ENCODE assay signal across 15 cellular contexts in genomic region chr13:73138276-73138950, GRCh38.
DNase-seq lines count a peak whose midpoint lies in the region; ATAC-seq and TF ChIP-seq lines count a peak whose summit lies in the region.
"Had no signal": no experiment of that assay in that cellular context is flagged by ENCODE, and none has a peak within 500 bp of the region (broad histone marks: within the 10 kb centered on the region; RNA-seq: fewer than 3 reads in every experiment).

No MANE protein-coding gene starts in this region.

- no peaks in the 10 kb centered on the region for H4K20me1 ChIP-seq in OCI-LY7 (ENCODE audit: insufficient read depth, low read length)

- no peak overlapping the region for H3K4me2 ChIP-seq in OCI-LY7 (ENCODE audit: low read length)

- H3K4me1 ChIP-seq in left lung (no peaks in the 10 kb centered on the region), OCI-LY7 (ENCODE audit: insufficient read depth, low read length, poor library complexity, severe bottlenecking) (no peaks in the 10 kb centered on the region)

- intact Hi-C loops in left lung (cut with DNase I) (no loop called here), OCI-LY7 (cut with micrococcal nuclease; ENCODE audit: unreplicated experiment) (no loop called here)

- no peak for TF ChIP-seq CTCF in left lung (IDR thresholded peaks at IDR 0.05)
- TF ChIP-seq CTCF in OCI-LY7 (conservative IDR thresholded peaks at IDR 0.05; ENCODE audit: low read length) = no peak

- no peak overlapping the region for H2AFZ ChIP-seq in OCI-LY7 (ENCODE audit: low read length)

- POLR2A ChIA-PET in OCI-LY7 (lab: Charles Lee) = no interaction called here

- no peaks in the 10 kb centered on the region for H3K27me3 ChIP-seq in left lung

- no peaks in the 10 kb centered on the region for H3K79me2 ChIP-seq in OCI-LY7 (ENCODE audit: insufficient read depth, low read depth, low read length)

- ATAC-seq in left lung = peak; percentile 56
- ATAC-seq in activated T-helper 17 cell treated with anti-CD3 and anti-CD28 coated beads, Interleukin-2, amount 50 U/mL, for 72 hours (replicated peaks) = no peak
- ATAC-seq in SK-N-SH treated with all-trans-retinoic acid at 6 μM for 48 hours = no peak
- ATAC-seq: naive thymus-derived CD4-positive, alpha-beta T cell; stimulated activated memory B cell treated with anti-CD40 and anti-IgM and Interleukin-4, amounts not matched to agents 10 μg/mL and 1 μg/mL and 100 μg/mL, for 72 hours had no signal

- no peaks in the 10 kb centered on the region for H3K36me3 ChIP-seq in left lung
- H3K36me3 ChIP-seq in OCI-LY7 (ENCODE audit: insufficient read depth, low read length) = no peaks in the 10 kb centered on the region
- H3K36me3 ChIP-seq: WERI-Rb-1 had no signal

- H3K9me3 Mint-ChIP-seq in activated T-helper 17 cell treated with anti-CD3 and anti-CD28 coated beads, Interleukin-2, amount 50 U/mL, for 72 hours = no peaks in the 10 kb centered on the region
- H3K9me3 Mint-ChIP-seq in activated naive CD8-positive, alpha-beta T cell treated with anti-CD3 and anti-CD28 coated beads for 36 hours = peaks cover 2% of the 10 kb centered on the region
- H3K9me3 Mint-ChIP-seq: naive thymus-derived CD4-positive, alpha-beta T cell; stimulated activated memory B cell treated with anti-CD40 and anti-IgM and Interleukin-4, amounts not matched to agents 10 μg/mL and 1 μg/mL and 100 μg/mL, for 72 hours had no signal

- peak; percentile 15 for DNase-seq in NCI-H2196 treated with DMSO at 0.1 percent for 48 hours (lab: John Stamatoyannopoulos, UW; ENCODE audit: unreplicated experiment)
- DNase-seq in NCI-H2196 (lab: John Stamatoyannopoulos, UW; ENCODE audit: unreplicated experiment) = no peak
- peak; percentile 47 for DNase-seq in amniotic epithelial cell (ENCODE audit: low read depth)
- DNase-seq in left lung = peak in 1 of 2 donors; percentile 34
- DNase-seq in OCI-LY7 (ENCODE audit: low spot score) = no peak
- DNase-seq in activated naive CD8-positive, alpha-beta T cell treated with anti-CD3 and anti-CD28 coated beads for 36 hours = no peak
- DNase-seq: activated effector memory CD4-positive, alpha-beta T cell treated with anti-CD3 and anti-CD28 coated beads, Interleukin-2, amount 50 U/mL, for 16 hours; hippocampal formation; naive thymus-derived CD4-positive, alpha-beta T cell; NCI-H2171 treated with DMSO at 0.1 percent for 48 hours; WERI-Rb-1 had no signal

- H3K4me3 ChIP-seq in left lung (no peak overlapping the region), OCI-LY7 (ENCODE audit: low read depth, low read length, poor library complexity, severe bottlenecking) (no peak overlapping the region)

- CTCF ChIA-PET in OCI-LY7 (lab: Charles Lee; ENCODE audit: unreplicated experiment) = no interaction called here

- H3K27me3 Mint-ChIP-seq in activated T-helper 17 cell treated with anti-CD3 and anti-CD28 coated beads, Interleukin-2, amount 50 U/mL, for 72 hours = peaks cover 8% of the 10 kb centered on the region
- H3K27me3 Mint-ChIP-seq in activated naive CD8-positive, alpha-beta T cell treated with anti-CD3 and anti-CD28 coated beads for 36 hours = no peaks in the 10 kb centered on the region
- H3K27me3 Mint-ChIP-seq: naive thymus-derived CD4-positive, alpha-beta T cell; stimulated activated memory B cell treated with anti-CD40 and anti-IgM and Interleukin-4, amounts not matched to agents 10 μg/mL and 1 μg/mL and 100 μg/mL, for 72 hours had no signal

- no peaks in the 10 kb centered on the region for H3K36me3 Mint-ChIP-seq in activated T-helper 17 cell treated with anti-CD3 and anti-CD28 coated beads, Interleukin-2, amount 50 U/mL, for 72 hours (ENCODE audit: low read depth)
- no peaks in the 10 kb centered on the region for H3K36me3 Mint-ChIP-seq in activated naive CD8-positive, alpha-beta T cell treated with anti-CD3 and anti-CD28 coated beads for 36 hours
- H3K36me3 Mint-ChIP-seq: naive thymus-derived CD4-positive, alpha-beta T cell; stimulated activated memory B cell treated with anti-CD40 and anti-IgM and Interleukin-4, amounts not matched to agents 10 μg/mL and 1 μg/mL and 100 μg/mL, for 72 hours had no signal

- no TSS peak for BruUV-seq in OCI-LY7 (replicated peaks; lab: Mats Ljungman, UMichigan)

- H3K27ac ChIP-seq in left lung (peak overlapping the region; percentile 50 to 66), OCI-LY7 (ENCODE audit: low read depth, low read length, poor library complexity, severe bottlenecking) (no peak overlapping the region)
- H3K27ac ChIP-seq: HL-60, WERI-Rb-1 had no signal

- no peak overlapping the region for H3K27ac Mint-ChIP-seq in activated T-helper 17 cell treated with anti-CD3 and anti-CD28 coated beads, Interleukin-2, amount 50 U/mL, for 72 hours
- H3K27ac Mint-ChIP-seq in activated naive CD8-positive, alpha-beta T cell treated with anti-CD3 and anti-CD28 coated beads for 36 hours = no peak overlapping the region
- H3K27ac Mint-ChIP-seq: naive thymus-derived CD4-positive, alpha-beta T cell; stimulated activated memory B cell treated with anti-CD40 and anti-IgM and Interleukin-4, amounts not matched to agents 10 μg/mL and 1 μg/mL and 100 μg/mL, for 72 hours had no signal

- H3K9me2 ChIP-seq in OCI-LY7 (ENCODE audit: insufficient read depth, low read length) = no peaks in the 10 kb centered on the region

- no peaks in the 10 kb centered on the region for H3K4me1 Mint-ChIP-seq in activated T-helper 17 cell treated with anti-CD3 and anti-CD28 coated beads, Interleukin-2, amount 50 U/mL, for 72 hours
- no peaks in the 10 kb centered on the region for H3K4me1 Mint-ChIP-seq in activated naive CD8-positive, alpha-beta T cell treated with anti-CD3 and anti-CD28 coated beads for 36 hours
- H3K4me1 Mint-ChIP-seq: naive thymus-derived CD4-positive, alpha-beta T cell; stimulated activated memory B cell treated with anti-CD40 and anti-IgM and Interleukin-4, amounts not matched to agents 10 μg/mL and 1 μg/mL and 100 μg/mL, for 72 hours had no signal

- H3K9me3 ChIP-seq in left lung = no peaks in the 10 kb centered on the region
- no peaks in the 10 kb centered on the region for H3K9me3 ChIP-seq in OCI-LY7 (ENCODE audit: low read length)

- H3K4me3 Mint-ChIP-seq in activated T-helper 17 cell treated with anti-CD3 and anti-CD28 coated beads, Interleukin-2, amount 50 U/mL, for 72 hours = no peak overlapping the region
- H3K4me3 Mint-ChIP-seq in activated naive CD8-positive, alpha-beta T cell treated with anti-CD3 and anti-CD28 coated beads for 36 hours = no peak overlapping the region
- H3K4me3 Mint-ChIP-seq: naive thymus-derived CD4-positive, alpha-beta T cell; stimulated activated memory B cell treated with anti-CD40 and anti-IgM and Interleukin-4, amounts not matched to agents 10 μg/mL and 1 μg/mL and 100 μg/mL, for 72 hours had no signal

TF ChIP-seq in SK-N-SH treated with all-trans-retinoic acid at 6 μM for 48 hours, 23 proteins besides CTCF, POLR2A, EP300 and RAD21:
- TF ChIP-seq TOX (CRISPR knock-in tag; IDR thresholded peaks at IDR 0.05; ENCODE audit: borderline replicate concordance) = no peak
- no peak for TF ChIP-seq ZNF565 (CRISPR knock-in tag; conservative IDR thresholded peaks at IDR 0.05; ENCODE audit: low read depth)
- TF ChIP-seq OSR1 (CRISPR knock-in tag; IDR thresholded peaks at IDR 0.05) = no peak

Comparison
In these comparisons a context has a peak if more than half of its experiments do, and no peak if none do; other contexts are left out.
1. DNase-seq: peak in NCI-H2196 treated with DMSO at 0.1 percent for 48 hours (single experiment) and amniotic epithelial cell (single experiment); none in NCI-H2196 (single experiment), OCI-LY7 (single experiment) and activated naive CD8-positive, alpha-beta T cell treated with anti-CD3 and anti-CD28 coated beads for 36 hours (single experiment).